ENCODE assay signal across 16 cellular contexts in the genomic region with DNA sequence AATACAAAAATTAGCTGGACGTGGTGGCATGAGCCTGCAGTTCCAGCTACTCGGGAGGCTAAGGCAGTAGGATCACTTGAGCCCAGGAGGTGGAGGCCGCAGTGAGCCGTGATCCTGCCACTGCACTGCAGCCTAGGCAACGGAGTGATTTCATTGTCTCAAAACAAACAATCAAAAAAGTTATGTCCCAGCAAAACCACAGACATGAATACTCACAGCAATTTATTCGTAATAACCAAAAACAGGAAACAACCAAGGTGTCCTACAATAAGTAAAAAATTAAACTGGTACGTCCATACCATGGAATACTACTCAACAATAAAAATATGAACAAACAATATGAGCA. TPM values are rescaled to one million over a fixed set of nuclear protein-coding genes. Genes with fewer than 3 reads are reported as not detected.
DNase-seq lines count a peak whose midpoint lies in the region; ATAC-seq, FAIRE-seq and TF ChIP-seq lines count a peak whose summit lies in the region.
"Had no signal": no experiment of that assay in that cellular context is flagged by ENCODE, and none has a peak within 500 bp of the region (broad histone marks: within the 10 kb centered on the region; RNA-seq: fewer than 3 reads in every experiment).

No MANE protein-coding gene starts in this region.

- 80 to 90% methylated on average over 7 of the region's 7 CpGs for WGBS in pancreas, 2 donors

- H4K20me1 ChIP-seq in neural progenitor cell (ENCODE audit: low read depth) = no peaks in the 10 kb centered on the region
- H4K20me1 ChIP-seq: BLaER1 had no signal

- no peaks in the 10 kb centered on the region for H3K27me3 ChIP-seq in neural progenitor cell
- no peaks in the 10 kb centered on the region for H3K27me3 ChIP-seq in pancreas
- H3K27me3 ChIP-seq: ascending aorta, BLaER1 had no signal

- H3K27ac ChIP-seq in neural progenitor cell = no peak overlapping the region
- H3K27ac ChIP-seq in pancreas = no peak overlapping the region
- H3K27ac ChIP-seq: ascending aorta, BLaER1 had no signal

- no peak for ATAC-seq in pancreas
- ATAC-seq in HG02588 (IDR thresholded peaks at IDR 0.05; ENCODE audit: unreplicated experiment) = no peak
- no peak for ATAC-seq in HG03354 (IDR thresholded peaks at IDR 0.05; ENCODE audit: poor library complexity, severe bottlenecking, unreplicated experiment)

- H3K36me3 Mint-ChIP-seq in neural progenitor cell = no peaks in the 10 kb centered on the region
- H3K36me3 Mint-ChIP-seq: immature natural killer cell had no signal

- no peak overlapping the region for H3K4me2 ChIP-seq in neural progenitor cell

- H3K36me3 ChIP-seq in neural progenitor cell (no peaks in the 10 kb centered on the region), pancreas (no peaks in the 10 kb centered on the region)
- H3K36me3 ChIP-seq: ascending aorta, BLaER1 had no signal

- H3K4me3 ChIP-seq in neural progenitor cell (no peak overlapping the region), pancreas (no peak overlapping the region)
- H3K4me3 ChIP-seq: ascending aorta, BLaER1, mucosa of descending colon had no signal

- intact Hi-C loops in pancreas (cut with DNase I) = no loop called here

- DNase-seq in ELR (ENCODE audit: low read depth) = peak; percentile 87
- peak; percentile 51 for DNase-seq in RPMI7951 (ENCODE audit: low read depth)
- DNase-seq in dermis blood vessel endothelial cell = peak; percentile 57
- no peak for DNase-seq in neural progenitor cell (ENCODE audit: low spot score)
- DNase-seq in pancreas = no peak
- DNase-seq in cerebellum (ENCODE audit: low spot score) = no peak
- DNase-seq: activated CD4-positive, alpha-beta T cell treated with anti-CD3 and anti-CD28 coated beads, Interleukin-2, amount 50 U/mL, for 48 hours; immature natural killer cell; mucosa of descending colon; NCI-H2029; Right ventricle myocardium superior had no signal

- peak overlapping the region; percentile 0 for H3K27ac Mint-ChIP-seq in neural progenitor cell
- H3K27ac Mint-ChIP-seq: immature natural killer cell had no signal

- H3K27me3 Mint-ChIP-seq in neural progenitor cell (ENCODE audit: insufficient read depth, low read depth) = peaks cover 2% of the 10 kb centered on the region

- TF ChIP-seq CTCF in neural progenitor cell (IDR thresholded peaks at IDR 0.05) = no peak
- TF ChIP-seq CTCF in pancreas (IDR thresholded peaks at IDR 0.05) = no peak

- no peak overlapping the region for H3K9ac ChIP-seq in neural progenitor cell
- H3K9ac ChIP-seq: BLaER1 had no signal

- no peaks in the 10 kb centered on the region for H3K9me3 ChIP-seq in neural progenitor cell (ENCODE audit: low read depth)
- no peaks in the 10 kb centered on the region for H3K9me3 ChIP-seq in pancreas
- H3K9me3 ChIP-seq: ascending aorta, mucosa of descending colon had no signal

- H3K79me2 ChIP-seq in neural progenitor cell (ENCODE audit: low read depth) = no peaks in the 10 kb centered on the region

- no peaks in the 10 kb centered on the region for H3K4me1 Mint-ChIP-seq in neural progenitor cell

- no peaks in the 10 kb centered on the region for H3F3A ChIP-seq in neural progenitor cell (ENCODE audit: low read depth)

- no peak overlapping the region for H3K4me3 Mint-ChIP-seq in neural progenitor cell
- H3K4me3 Mint-ChIP-seq: immature natural killer cell had no signal

- no peak for FAIRE-seq in pancreas (lab: Jason Lieb, UNC)
- FAIRE-seq: frontal cortex had no signal

- H3K9me3 Mint-ChIP-seq in neural progenitor cell = peaks cover 4% of the 10 kb centered on the region
- H3K9me3 Mint-ChIP-seq: immature natural killer cell had no signal

- no peak overlapping the region for H2AFZ ChIP-seq in neural progenitor cell (replicated peaks)

- no peaks in the 10 kb centered on the region for H3K4me1 ChIP-seq in neural progenitor cell
- H3K4me1 ChIP-seq in pancreas = no peaks in the 10 kb centered on the region
- H3K4me1 ChIP-seq: ascending aorta had no signal

RNA-seq across cellular contexts. Expression of gene CYTH3, which starts 11.6 kb away (rescaled TPM):
- 18.4 and 20.6 TPM in 2 replicates for total RNA-seq in RPMI7951 (2014; rRNA removed; shearing (Covaris generic))
- total RNA-seq in dermis blood vessel endothelial cell (18.0 and 20.1 TPM in 2 replicates), neural progenitor cell (ENCODE audit: low replicate concordance) (10.9 and 16.5 TPM in 2 replicates), pancreas (10 to 100 TPM in 1 of 6 donors, 1 to 10 TPM in 5; 3.4 to 12.5 (median 4.5) TPM), cerebellum (30.1 TPM)
- polyA plus RNA-seq in pancreas = 1 to 10 TPM; 4.0 to 5.4 TPM

Comparison
In these comparisons a context has a peak if more than half of its experiments do, and no peak if none do; other contexts are left out.
1. DNase-seq: peak in ELR (single experiment), RPMI7951 (single experiment) and dermis blood vessel endothelial cell (single experiment); none in neural progenitor cell (single experiment), pancreas (0 of 6) and cerebellum (single experiment).